Comparison of ENCODE assay signal across 11 cellular contexts in the genomic region with DNA sequence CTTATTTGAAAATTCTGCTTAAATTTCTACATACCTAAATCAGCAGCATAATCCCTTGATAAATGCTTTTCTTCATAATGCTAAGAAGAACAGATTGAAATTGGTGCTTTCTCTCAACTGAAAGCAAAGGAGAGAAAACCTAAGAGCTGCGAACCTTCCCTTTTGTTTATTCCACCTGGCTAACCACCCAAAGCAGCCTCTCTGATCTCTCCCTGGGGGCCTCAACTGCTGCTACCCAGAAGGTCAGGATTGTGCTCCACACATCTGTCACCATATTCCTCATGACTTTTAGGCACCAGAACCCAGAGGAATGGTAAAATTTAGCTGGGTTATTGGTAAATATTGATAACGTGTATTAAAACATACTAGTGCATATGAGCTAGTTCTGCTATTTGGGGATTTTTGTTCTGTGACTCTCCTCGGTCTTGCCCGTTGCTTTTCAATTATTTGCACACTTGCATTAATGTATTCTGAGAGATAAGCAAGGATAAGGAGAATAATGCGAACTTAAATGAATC.
"Had no signal": no experiment of that assay in that cellular context is flagged by ENCODE, and none has a peak within 500 bp of the region (broad histone marks: within the 10 kb centered on the region; RNA-seq: fewer than 3 reads in every experiment).

No MANE protein-coding gene starts in this region.

- H3K27ac Mint-ChIP-seq: activated B cell treated with CpG ODN at 0.5 μM for 24 hours; activated CD4-positive, alpha-beta T cell treated with anti-CD3 and anti-CD28 coated beads, Interleukin-2, amount 10 ng/mL, durations not matched to agents 24 days and 14 days; activated naive CD4-positive, alpha-beta T cell treated with anti-CD3 and anti-CD28 coated beads, Interleukin-2, amount 10 ng/mL, durations not matched to agents 7 days and 5 days; activated T-helper 17 cell treated with anti-CD3 and anti-CD28 coated beads, Interleukin-2, amount 50 U/mL, for 72 hours had no signal

- H3K9me3 Mint-ChIP-seq: activated B cell treated with CpG ODN at 0.5 μM for 24 hours; activated CD4-positive, alpha-beta T cell treated with anti-CD3 and anti-CD28 coated beads, Interleukin-2, amount 10 ng/mL, durations not matched to agents 24 days and 14 days; activated naive CD4-positive, alpha-beta T cell treated with anti-CD3 and anti-CD28 coated beads, Interleukin-2, amount 10 ng/mL, durations not matched to agents 7 days and 5 days had no signal

- H3K9me3 ChIP-seq: heart left ventricle, neutrophil had no signal

- DNase-seq: activated B cell treated with CpG ODN at 0.5 μM for 24 hours; activated CD4-positive, alpha-beta T cell treated with anti-CD3 and anti-CD28 coated beads, Interleukin-2, amount 10 ng/mL, durations not matched to agents 24 days and 14 days; activated naive CD4-positive, alpha-beta T cell treated with anti-CD3 and anti-CD28 coated beads, Interleukin-2, amount 10 ng/mL, durations not matched to agents 7 days and 5 days; caudate nucleus; effector CD4-positive, alpha-beta T cell; foreskin melanocyte; heart left ventricle had no signal

- H3K27me3 ChIP-seq: heart left ventricle, neutrophil had no signal

- H3K4me1 Mint-ChIP-seq: activated B cell treated with CpG ODN at 0.5 μM for 24 hours; activated CD4-positive, alpha-beta T cell treated with anti-CD3 and anti-CD28 coated beads, Interleukin-2, amount 10 ng/mL, durations not matched to agents 24 days and 14 days; activated naive CD4-positive, alpha-beta T cell treated with anti-CD3 and anti-CD28 coated beads, Interleukin-2, amount 10 ng/mL, durations not matched to agents 7 days and 5 days; activated T-helper 17 cell treated with anti-CD3 and anti-CD28 coated beads, Interleukin-2, amount 50 U/mL, for 72 hours had no signal

- H3K27me3 Mint-ChIP-seq: activated B cell treated with CpG ODN at 0.5 μM for 24 hours; activated CD4-positive, alpha-beta T cell treated with anti-CD3 and anti-CD28 coated beads, Interleukin-2, amount 10 ng/mL, durations not matched to agents 24 days and 14 days; activated naive CD4-positive, alpha-beta T cell treated with anti-CD3 and anti-CD28 coated beads, Interleukin-2, amount 10 ng/mL, durations not matched to agents 7 days and 5 days; activated T-helper 17 cell treated with anti-CD3 and anti-CD28 coated beads, Interleukin-2, amount 50 U/mL, for 72 hours had no signal

- H3K4me3 Mint-ChIP-seq: activated B cell treated with CpG ODN at 0.5 μM for 24 hours; activated CD4-positive, alpha-beta T cell treated with anti-CD3 and anti-CD28 coated beads, Interleukin-2, amount 10 ng/mL, durations not matched to agents 24 days and 14 days; activated naive CD4-positive, alpha-beta T cell treated with anti-CD3 and anti-CD28 coated beads, Interleukin-2, amount 10 ng/mL, durations not matched to agents 7 days and 5 days; activated T-helper 17 cell treated with anti-CD3 and anti-CD28 coated beads, Interleukin-2, amount 50 U/mL, for 72 hours had no signal

- H3K27ac ChIP-seq: coronary artery, heart left ventricle, neutrophil, skin epidermis had no signal

- H3K4me3 ChIP-seq: coronary artery, heart left ventricle, skin epidermis had no signal

- H3K36me3 Mint-ChIP-seq: activated naive CD4-positive, alpha-beta T cell treated with anti-CD3 and anti-CD28 coated beads, Interleukin-2, amount 10 ng/mL, durations not matched to agents 7 days and 5 days had no signal

- ATAC-seq: activated T-helper 17 cell treated with anti-CD3 and anti-CD28 coated beads, Interleukin-2, amount 50 U/mL, for 72 hours; heart left ventricle had no signal

- H3K36me3 ChIP-seq: heart left ventricle, neutrophil had no signal

- H3K4me1 ChIP-seq: heart left ventricle had no signal
